8 cellular contexts compared by ENCODE assay signal in genomic region chr14:50830044-50830931, GRCh38. TPM values are rescaled to one million over a fixed set of nuclear protein-coding genes. Genes with fewer than 3 reads are reported as not detected.
A peak's percentile ranks its signal among the peaks of the same experiment; 100 is the strongest.
DNase-seq lines count a peak whose midpoint lies in the region; ATAC-seq and TF ChIP-seq lines count a peak whose summit lies in the region.

No MANE protein-coding gene starts in this region.

- TF ChIP-seq CTCF in 22Rv1 (IDR thresholded peaks at IDR 0.05) (no peak), endothelial cell (IDR thresholded peaks at IDR 0.05; ENCODE audit: unreplicated experiment) (no peak)

- peak overlapping the region; percentile 79 for H3K4me3 ChIP-seq in mononuclear cell (ENCODE audit: low read length)

- peak overlapping the region; percentile 68 for H3K27ac ChIP-seq in 22Rv1

- peaks cover 11% of the 10 kb centered on the region for H3K27me3 Mint-ChIP-seq in endothelial cell (ENCODE audit: unreplicated experiment)

- H3K27ac Mint-ChIP-seq in endothelial cell (ENCODE audit: unreplicated experiment): peak overlapping the region; percentile 8

- no peaks in the 10 kb centered on the region for H3K27me3 ChIP-seq in mononuclear cell (ENCODE audit: insufficient read depth, low read length)

- H3K4me1 ChIP-seq in mononuclear cell (ENCODE audit: insufficient read depth, low read length): peaks cover 59% of the 10 kb centered on the region

- ATAC-seq in GM18517 (IDR thresholded peaks at IDR 0.05; ENCODE audit: unreplicated experiment): peak; percentile 39
- peak; percentile 37 for ATAC-seq in HG03064 (IDR thresholded peaks at IDR 0.05; ENCODE audit: low read depth, unreplicated experiment)

- peak overlapping the region; percentile 93 for H3K4me3 Mint-ChIP-seq in endothelial cell (ENCODE audit: unreplicated experiment)

- H3K9me3 Mint-ChIP-seq in endothelial cell (ENCODE audit: unreplicated experiment): no peaks in the 10 kb centered on the region

- no peaks in the 10 kb centered on the region for H3K9me3 ChIP-seq in mononuclear cell (ENCODE audit: low read depth, low read length)

- peaks cover 6% of the 10 kb centered on the region for H3K36me3 Mint-ChIP-seq in endothelial cell (ENCODE audit: low read depth, unreplicated experiment)

- peaks cover 30% of the 10 kb centered on the region for H3K4me1 Mint-ChIP-seq in endothelial cell (ENCODE audit: unreplicated experiment)

- DNase-seq in NCI-H510A treated with DMSO at 0.1 percent for 48 hours (lab: John Stamatoyannopoulos, UW) (peak; percentile 37), endothelial cell (ENCODE audit: low spot score) (peak; percentile 53)
- peak in 2 of 3 experiments; percentile 33 to 43 for DNase-seq in activated CD8-positive, alpha-beta memory T cell treated with anti-CD3 and anti-CD28 coated beads for 48 hours (ENCODE audit: low read depth in 2 of 3, low spot score in 2 of 3)
- DNase-seq in stimulated activated CD8-positive, alpha-beta memory T cell treated with anti-CD3 and anti-CD28 coated beads, Interleukin-4, amount 100 ng/mL, for 48 hours: peak; percentile 71

RNA-seq across cellular contexts. Expression of gene NIN, which starts 0.7 kb away (rescaled TPM):
- 50.0 TPM for total RNA-seq in endothelial cell (ENCODE audit: unreplicated experiment)
- total RNA-seq in mononuclear cell: 119 TPM

RNA-seq across cellular contexts. Expression of gene ABHD12B, which starts 41.6 kb away (rescaled TPM):
- total RNA-seq in endothelial cell (ENCODE audit: unreplicated experiment): 2.7 TPM
- total RNA-seq in mononuclear cell: not detected

Comparison
In these comparisons a context has a peak if more than half of its experiments do, and no peak if none do; other contexts are left out.
1. Peak in every context shown above with its lines: DNase-seq, ATAC-seq, H3K4me3 ChIP-seq and H3K27ac ChIP-seq.